In genomic region chr10:15719899-15720634, GRCh38 we compare ENCODE assay signal across 8 cellular contexts. TPM values are rescaled to one million over a fixed set of nuclear protein-coding genes. Genes with fewer than 3 reads are reported as not detected.
DNase-seq lines count a peak whose midpoint lies in the region; ATAC-seq and TF ChIP-seq lines count a peak whose summit lies in the region.

ITGA8 (minus strand) TSS chr10:15719922; CDS start chr10:15719771, 151 bp downstream.

- H3K4me3 ChIP-seq in AG09309 (ENCODE audit: control insufficient read depth, low read depth, low read length) (peak within 1 kb of the TSS; percentile 36), duodenal mucosa (ENCODE audit: low read depth in 1 of 2, low read length in 2 of 2) (peak within 1 kb of the TSS; percentile 37 to 62), mucosa of descending colon (peak within 1 kb of the TSS; percentile 28), SJCRH30 (no peak within 1 kb of the TSS)

- peak within 1 kb of the TSS in 1 of 3 donors; percentile 50 for H3K27ac Mint-ChIP-seq in IgD-negative memory B cell

- H3K36me3 Mint-ChIP-seq in IgD-negative memory B cell: no peaks in the 10 kb centered on the region

- H3K27me3 Mint-ChIP-seq in IgD-negative memory B cell: peaks cover 24% of the 10 kb centered on the region

- no peaks in the 10 kb centered on the region for H3K9me3 ChIP-seq in duodenal mucosa (ENCODE audit: control insufficient read depth in 1 of 2, low read length in 2 of 2)
- no peaks in the 10 kb centered on the region for H3K9me3 ChIP-seq in mucosa of descending colon
- no peaks in the 10 kb centered on the region for H3K9me3 ChIP-seq in SJCRH30 (replicated peaks)

- H3K9ac ChIP-seq in duodenal mucosa (ENCODE audit: low read depth in 1 of 2, low read length in 2 of 2): no peak within 1 kb of the TSS

- H3K36me3 ChIP-seq in duodenal mucosa (ENCODE audit: control insufficient read depth in 1 of 2, insufficient read depth in 2 of 2, low read length in 2 of 2) (no peaks in the 10 kb centered on the region), mucosa of descending colon (ENCODE audit: low read depth) (no peaks in the 10 kb centered on the region), SJCRH30 (no peaks in the 10 kb centered on the region)

- H3K4me1 Mint-ChIP-seq in IgD-negative memory B cell: peaks cover 0 to 6% (median under 1%) of the 10 kb centered on the region in 3 donors

- H3K27me3 ChIP-seq in duodenal mucosa (ENCODE audit: control insufficient read depth in 1 of 2, insufficient read depth in 2 of 2, low read length in 2 of 2) (peaks cover 6 to 12% of the 10 kb centered on the region in 2 donors), SJCRH30 (no peaks in the 10 kb centered on the region; the same call in 1 of the 2 replicates)

- DNase-seq in AG09309 (ENCODE audit: low read depth) (no peak), mucosa of descending colon (peak; percentile 47 to 61 (median 54)), SJCRH30 (no peak), cortex of kidney (lab: John Stamatoyannopoulos, UW) (no peak)
- DNase-seq in activated CD4-positive, alpha-beta T cell treated with anti-CD3 and anti-CD28 coated beads, Interleukin-2, amount 50 U/mL, for 48 hours: no peak

- ATAC-seq in mucosa of descending colon (peak; percentile 70), GM21528 (IDR thresholded peaks at IDR 0.05; ENCODE audit: low FRiP score, unreplicated experiment) (no peak)

- H3K27ac ChIP-seq in duodenal mucosa (ENCODE audit: low read depth, low read length): no peak within 1 kb of the TSS
- no peak within 1 kb of the TSS for H3K27ac ChIP-seq in SJCRH30

- no peaks in the 10 kb centered on the region for H3K9me3 Mint-ChIP-seq in IgD-negative memory B cell

- intact Hi-C loops in mucosa of descending colon (cut with DNase I, micrococcal nuclease): loop anchor here (5.0 to 10.0 kb wide), 2 partner anchors 283 to 285 kb away; no protein-coding TSS in a partner anchor

- TF ChIP-seq CTCF in AG09309 (IDR thresholded peaks at IDR 0.05; ENCODE audit: control insufficient read depth, insufficient read depth, low read depth, low read length, missing control alignments): peak; percentile 60
- TF ChIP-seq CTCF in mucosa of descending colon (IDR thresholded peaks at IDR 0.05): no peak

- H3K4me1 ChIP-seq in duodenal mucosa (ENCODE audit: control insufficient read depth in 1 of 2, insufficient read depth in 2 of 2, low read length in 2 of 2) (no peaks in the 10 kb centered on the region), mucosa of descending colon (ENCODE audit: low read depth) (peaks cover 2% of the 10 kb centered on the region), SJCRH30 (no peaks in the 10 kb centered on the region)

- peak within 1 kb of the TSS in 3 of 4 donors; percentile 27 to 68 (median 47) for H3K4me3 Mint-ChIP-seq in IgD-negative memory B cell

RNA-seq across cellular contexts. Expression of gene ITGA8, which starts in this region (rescaled TPM):
- polyA plus RNA-seq in IgD-negative memory B cell: not detected
- total RNA-seq in mucosa of descending colon: 1 to 10 TPM; 2.2 to 3.4 (median 2.5) TPM
- total RNA-seq in SJCRH30 (2014; rRNA removed; shearing (Covaris generic)): not detected in 2 replicates

Comparison
In these comparisons a context has a peak if more than half of its experiments do, and no peak if none do; other contexts are left out.
1. DNase-seq: peak in mucosa of descending colon (3 of 3); none in AG09309 (single experiment), SJCRH30 (0 of 2), activated CD4-positive, alpha-beta T cell treated with anti-CD3 and anti-CD28 coated beads, Interleukin-2, amount 50 U/mL, for 48 hours (0 of 2) and cortex of kidney (single experiment).